Comparison of ENCODE assay signal across 1 cellular context in the genomic region with DNA sequence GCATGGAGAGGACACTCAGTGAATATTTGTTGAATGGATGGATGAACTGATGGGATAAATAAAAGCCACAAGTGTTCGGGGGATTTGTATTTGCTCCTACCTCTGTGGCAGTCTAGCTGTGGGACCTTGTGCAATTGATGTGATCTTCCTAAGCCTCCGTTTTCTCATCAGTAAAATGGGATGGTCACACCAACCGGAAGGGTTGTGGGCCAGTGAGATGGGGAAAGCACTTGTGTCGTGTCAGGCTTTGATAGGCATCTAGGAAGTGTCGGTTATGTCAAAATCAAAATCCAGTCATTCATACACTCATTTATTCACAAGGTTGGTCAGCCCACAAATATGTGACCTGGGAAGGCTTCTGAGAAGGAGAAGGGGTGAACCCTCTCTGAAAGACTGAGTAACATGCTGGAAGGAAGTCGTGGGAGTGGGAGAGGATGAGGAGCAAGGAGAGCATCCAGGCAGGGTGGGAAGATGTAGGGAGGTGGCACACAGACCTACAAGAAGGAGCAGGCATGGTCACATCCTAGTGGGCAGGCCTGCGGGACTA.
TF ChIP-seq lines count a peak whose summit lies in the region.

No MANE protein-coding gene starts in this region.

TF ChIP-seq in GM12878, 131 proteins besides CTCF, POLR2A, EP300 and RAD21:
- TF ChIP-seq STAT1 (conservative IDR thresholded peaks at IDR 0.05) (no peak), ESRRA (IDR thresholded peaks at IDR 0.05; ENCODE audit: low read length) (no peak), POLR2AphosphoS5 (IDR thresholded peaks at IDR 0.05; ENCODE audit: low read length) (no peak), ZNF24 (IDR thresholded peaks at IDR 0.05) (no peak), MTA3 (IDR thresholded peaks at IDR 0.05; ENCODE audit: borderline replicate concordance, low read length) (no peak), ZNF217 (IDR thresholded peaks at IDR 0.05) (no peak), JUNB (IDR thresholded peaks at IDR 0.05) (no peak), KDM1A (IDR thresholded peaks at IDR 0.05; ENCODE audit: borderline replicate concordance) (no peak), DPF2 (IDR thresholded peaks at IDR 0.05) (no peak), HCFC1 (IDR thresholded peaks at IDR 0.05; ENCODE audit: low read length) (no peak), ZNF274 (IDR thresholded peaks at IDR 0.05; ENCODE audit: insufficient read depth, insufficient read length) (no peak), TCF7 (IDR thresholded peaks at IDR 0.05; ENCODE audit: borderline replicate concordance) (no peak), TCF3 (IDR thresholded peaks at IDR 0.05; ENCODE audit: borderline replicate concordance, insufficient read depth, low read depth, low read length) (no peak), CBX5 (IDR thresholded peaks at IDR 0.05; ENCODE audit: low read depth) (no peak)
- TF ChIP-seq, protein P1, sequence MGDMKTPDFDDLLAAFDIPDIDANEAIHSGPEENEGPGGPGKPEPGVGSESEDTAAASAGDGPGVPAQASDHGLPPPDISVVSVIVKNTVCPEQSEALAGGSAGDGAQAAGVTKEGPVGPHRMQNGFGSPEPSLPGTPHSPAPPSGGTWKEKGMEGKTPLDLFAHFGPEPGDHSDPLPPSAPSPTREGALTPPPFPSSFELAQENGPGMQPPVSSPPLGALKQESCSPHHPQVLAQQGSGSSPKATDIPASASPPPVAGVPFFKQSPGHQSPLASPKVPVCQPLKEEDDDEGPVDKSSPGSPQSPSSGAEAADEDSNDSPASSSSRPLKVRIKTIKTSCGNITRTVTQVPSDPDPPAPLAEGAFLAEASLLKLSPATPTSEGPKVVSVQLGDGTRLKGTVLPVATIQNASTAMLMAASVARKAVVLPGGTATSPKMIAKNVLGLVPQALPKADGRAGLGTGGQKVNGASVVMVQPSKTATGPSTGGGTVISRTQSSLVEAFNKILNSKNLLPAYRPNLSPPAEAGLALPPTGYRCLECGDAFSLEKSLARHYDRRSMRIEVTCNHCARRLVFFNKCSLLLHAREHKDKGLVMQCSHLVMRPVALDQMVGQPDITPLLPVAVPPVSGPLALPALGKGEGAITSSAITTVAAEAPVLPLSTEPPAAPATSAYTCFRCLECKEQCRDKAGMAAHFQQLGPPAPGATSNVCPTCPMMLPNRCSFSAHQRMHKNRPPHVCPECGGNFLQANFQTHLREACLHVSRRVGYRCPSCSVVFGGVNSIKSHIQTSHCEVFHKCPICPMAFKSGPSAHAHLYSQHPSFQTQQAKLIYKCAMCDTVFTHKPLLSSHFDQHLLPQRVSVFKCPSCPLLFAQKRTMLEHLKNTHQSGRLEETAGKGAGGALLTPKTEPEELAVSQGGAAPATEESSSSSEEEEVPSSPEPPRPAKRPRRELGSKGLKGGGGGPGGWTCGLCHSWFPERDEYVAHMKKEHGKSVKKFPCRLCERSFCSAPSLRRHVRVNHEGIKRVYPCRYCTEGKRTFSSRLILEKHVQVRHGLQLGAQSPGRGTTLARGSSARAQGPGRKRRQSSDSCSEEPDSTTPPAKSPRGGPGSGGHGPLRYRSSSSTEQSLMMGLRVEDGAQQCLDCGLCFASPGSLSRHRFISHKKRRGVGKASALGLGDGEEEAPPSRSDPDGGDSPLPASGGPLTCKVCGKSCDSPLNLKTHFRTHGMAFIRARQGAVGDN (IDR thresholded peaks at IDR 0.05) = no peak
- TF ChIP-seq, protein P2, sequence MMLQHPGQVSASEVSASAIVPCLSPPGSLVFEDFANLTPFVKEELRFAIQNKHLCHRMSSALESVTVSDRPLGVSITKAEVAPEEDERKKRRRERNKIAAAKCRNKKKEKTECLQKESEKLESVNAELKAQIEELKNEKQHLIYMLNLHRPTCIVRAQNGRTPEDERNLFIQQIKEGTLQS (IDR thresholded peaks at IDR 0.05; ENCODE audit: borderline replicate concordance, extremely low read depth, low read depth, low read length) = no peak
- TF ChIP-seq, protein P3, sequence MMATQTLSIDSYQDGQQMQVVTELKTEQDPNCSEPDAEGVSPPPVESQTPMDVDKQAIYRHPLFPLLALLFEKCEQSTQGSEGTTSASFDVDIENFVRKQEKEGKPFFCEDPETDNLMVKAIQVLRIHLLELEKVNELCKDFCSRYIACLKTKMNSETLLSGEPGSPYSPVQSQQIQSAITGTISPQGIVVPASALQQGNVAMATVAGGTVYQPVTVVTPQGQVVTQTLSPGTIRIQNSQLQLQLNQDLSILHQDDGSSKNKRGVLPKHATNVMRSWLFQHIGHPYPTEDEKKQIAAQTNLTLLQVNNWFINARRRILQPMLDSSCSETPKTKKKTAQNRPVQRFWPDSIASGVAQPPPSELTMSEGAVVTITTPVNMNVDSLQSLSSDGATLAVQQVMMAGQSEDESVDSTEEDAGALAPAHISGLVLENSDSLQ (IDR thresholded peaks at IDR 0.05) = no peak; the same call in 1 of the 2 replicates
- TF ChIP-seq, protein P4, sequence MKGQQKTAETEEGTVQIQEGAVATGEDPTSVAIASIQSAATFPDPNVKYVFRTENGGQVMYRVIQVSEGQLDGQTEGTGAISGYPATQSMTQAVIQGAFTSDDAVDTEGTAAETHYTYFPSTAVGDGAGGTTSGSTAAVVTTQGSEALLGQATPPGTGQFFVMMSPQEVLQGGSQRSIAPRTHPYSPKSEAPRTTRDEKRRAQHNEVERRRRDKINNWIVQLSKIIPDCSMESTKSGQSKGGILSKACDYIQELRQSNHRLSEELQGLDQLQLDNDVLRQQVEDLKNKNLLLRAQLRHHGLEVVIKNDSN (IDR thresholded peaks at IDR 0.05; ENCODE audit: borderline replicate concordance, extremely low read length, insufficient read depth, low read depth, low read length) = no peak
- TF ChIP-seq, protein P5, sequence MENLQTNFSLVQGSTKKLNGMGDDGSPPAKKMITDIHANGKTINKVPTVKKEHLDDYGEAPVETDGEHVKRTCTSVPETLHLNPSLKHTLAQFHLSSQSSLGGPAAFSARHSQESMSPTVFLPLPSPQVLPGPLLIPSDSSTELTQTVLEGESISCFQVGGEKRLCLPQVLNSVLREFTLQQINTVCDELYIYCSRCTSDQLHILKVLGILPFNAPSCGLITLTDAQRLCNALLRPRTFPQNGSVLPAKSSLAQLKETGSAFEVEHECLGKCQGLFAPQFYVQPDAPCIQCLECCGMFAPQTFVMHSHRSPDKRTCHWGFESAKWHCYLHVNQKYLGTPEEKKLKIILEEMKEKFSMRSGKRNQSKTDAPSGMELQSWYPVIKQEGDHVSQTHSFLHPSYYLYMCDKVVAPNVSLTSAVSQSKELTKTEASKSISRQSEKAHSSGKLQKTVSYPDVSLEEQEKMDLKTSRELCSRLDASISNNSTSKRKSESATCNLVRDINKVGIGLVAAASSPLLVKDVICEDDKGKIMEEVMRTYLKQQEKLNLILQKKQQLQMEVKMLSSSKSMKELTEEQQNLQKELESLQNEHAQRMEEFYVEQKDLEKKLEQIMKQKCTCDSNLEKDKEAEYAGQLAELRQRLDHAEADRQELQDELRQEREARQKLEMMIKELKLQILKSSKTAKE (IDR thresholded peaks at IDR 0.05; ENCODE audit: low read depth, poor library complexity, severe bottlenecking) = no peak
